In the genomic region with DNA sequence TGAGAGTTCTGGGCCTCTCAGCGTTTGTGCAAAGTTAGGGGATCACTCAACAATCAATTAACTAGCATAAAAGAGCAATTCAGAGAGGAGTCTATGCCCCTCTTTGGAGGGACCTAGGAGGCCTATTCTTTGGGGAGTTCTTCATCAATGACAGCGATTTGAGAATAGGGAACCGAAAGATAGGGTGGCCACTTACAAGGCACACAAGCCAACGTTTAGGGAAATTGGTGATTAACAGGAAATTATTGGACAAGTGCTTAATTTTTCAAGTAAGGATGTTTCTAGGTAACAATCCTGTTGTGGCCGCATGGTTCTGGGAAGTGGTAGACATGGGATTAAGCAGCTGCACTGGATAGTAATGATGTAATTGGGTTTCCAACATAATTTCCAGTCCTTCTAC, we compare ENCODE assay signal across 1 cellular context.
TF ChIP-seq lines count a peak whose summit lies in the region.

No MANE protein-coding gene starts in this region.

TF ChIP-seq in IMR-90, 13 proteins besides CTCF, POLR2A, EP300 and RAD21 (continued from another document):
- TF ChIP-seq, protein P1, sequence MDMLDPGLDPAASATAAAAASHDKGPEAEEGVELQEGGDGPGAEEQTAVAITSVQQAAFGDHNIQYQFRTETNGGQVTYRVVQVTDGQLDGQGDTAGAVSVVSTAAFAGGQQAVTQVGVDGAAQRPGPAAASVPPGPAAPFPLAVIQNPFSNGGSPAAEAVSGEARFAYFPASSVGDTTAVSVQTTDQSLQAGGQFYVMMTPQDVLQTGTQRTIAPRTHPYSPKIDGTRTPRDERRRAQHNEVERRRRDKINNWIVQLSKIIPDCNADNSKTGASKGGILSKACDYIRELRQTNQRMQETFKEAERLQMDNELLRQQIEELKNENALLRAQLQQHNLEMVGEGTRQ (IDR thresholded peaks at IDR 0.05; ENCODE audit: low read depth, low read length), result no peak
- TF ChIP-seq BHLHE40 (IDR thresholded peaks at IDR 0.05; ENCODE audit: low read depth, low read length), result no peak
- TF ChIP-seq, protein P2, sequence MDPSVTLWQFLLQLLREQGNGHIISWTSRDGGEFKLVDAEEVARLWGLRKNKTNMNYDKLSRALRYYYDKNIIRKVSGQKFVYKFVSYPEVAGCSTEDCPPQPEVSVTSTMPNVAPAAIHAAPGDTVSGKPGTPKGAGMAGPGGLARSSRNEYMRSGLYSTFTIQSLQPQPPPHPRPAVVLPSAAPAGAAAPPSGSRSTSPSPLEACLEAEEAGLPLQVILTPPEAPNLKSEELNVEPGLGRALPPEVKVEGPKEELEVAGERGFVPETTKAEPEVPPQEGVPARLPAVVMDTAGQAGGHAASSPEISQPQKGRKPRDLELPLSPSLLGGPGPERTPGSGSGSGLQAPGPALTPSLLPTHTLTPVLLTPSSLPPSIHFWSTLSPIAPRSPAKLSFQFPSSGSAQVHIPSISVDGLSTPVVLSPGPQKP (IDR thresholded peaks at IDR 0.05; ENCODE audit: borderline replicate concordance, low read depth, low read length), result no peak
- TF ChIP-seq NFE2L2 (IDR thresholded peaks at IDR 0.05; ENCODE audit: low read depth, low read length), result no peak
- TF ChIP-seq CEBPB (IDR thresholded peaks at IDR 0.05; ENCODE audit: low read depth, low read length), result no peak
- no peak for TF ChIP-seq MXI1 (IDR thresholded peaks at IDR 0.05; ENCODE audit: borderline replicate concordance, low read depth, low read length)
- TF ChIP-seq SMC3 (IDR thresholded peaks at IDR 0.05; ENCODE audit: low read depth, low read length), result no peak
- no peak for TF ChIP-seq RFX5 (IDR thresholded peaks at IDR 0.05; ENCODE audit: low read depth, low read length)
